18 cellular contexts compared by ENCODE assay signal in the genomic region with DNA sequence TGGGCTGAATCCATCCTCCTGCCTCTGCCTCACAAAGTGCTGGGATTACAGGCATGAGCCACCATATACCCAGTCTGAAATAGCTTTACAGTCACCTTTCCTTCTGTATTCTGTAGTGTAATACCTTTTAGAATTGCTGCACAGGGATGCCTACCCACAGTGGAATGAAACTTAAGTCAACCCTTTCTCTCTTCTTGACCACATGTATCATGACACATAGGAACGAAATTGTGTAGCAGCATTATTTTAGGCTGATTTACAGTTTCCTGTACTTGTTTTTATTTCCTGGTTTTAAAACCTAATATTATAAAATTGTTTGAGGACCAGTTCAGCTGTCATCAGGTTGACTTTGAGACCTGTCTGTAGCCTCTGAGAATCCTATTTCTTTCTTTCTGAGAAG.
DNase-seq lines count a peak whose midpoint lies in the region; ATAC-seq, FAIRE-seq and TF ChIP-seq lines count a peak whose summit lies in the region.
"Had no signal": no experiment of that assay in that cellular context is flagged by ENCODE, and none has a peak within 500 bp of the region (broad histone marks: within the 10 kb centered on the region; RNA-seq: fewer than 3 reads in every experiment).

No MANE protein-coding gene starts in this region.

- H3K27me3 ChIP-seq in Caco-2 (replicated peaks; ENCODE audit: control insufficient read depth, insufficient read depth, low read length): no peaks in the 10 kb centered on the region
- H3K27me3 ChIP-seq in K562 (ENCODE audit: control insufficient read depth in 2 of 2, insufficient read depth in 2 of 2, low read length in 2 of 2): no peaks in the 10 kb centered on the region
- H3K27me3 ChIP-seq: BE2C, body of pancreas, left lung, thyroid gland had no signal

- FAIRE-seq in K562 (lab: Jason Lieb, UNC): no peak

- WGBS in K562 (ENCODE audit: insufficient coverage, low coverage, missing lambda C conversion rate): 39% methylated on average over 1 of the region's 1 CpG

- H3K4me1 Mint-ChIP-seq in Caco-2 (ENCODE audit: low read depth, unreplicated experiment): peaks cover 16% of the 10 kb centered on the region
- H3K4me1 Mint-ChIP-seq in CD14-positive monocyte: no peaks in the 10 kb centered on the region

- H3K79me2 ChIP-seq in K562 (ENCODE audit: control insufficient read depth, insufficient read depth, low read length): no peaks in the 10 kb centered on the region

- H3K4me1 ChIP-seq in Caco-2 (peaks cover 15% of the 10 kb centered on the region; the same call in 1 of the 2 replicates), K562 (replicated peaks in 1 of 2; ENCODE audit: control insufficient read depth in 2 of 2, insufficient read depth in 2 of 2, low read length in 2 of 2) (no peaks in the 10 kb centered on the region)
- H3K4me1 ChIP-seq: body of pancreas, left lung had no signal

- no peak overlapping the region for H3K27ac Mint-ChIP-seq in Caco-2 (ENCODE audit: unreplicated experiment)
- no peak overlapping the region for H3K27ac Mint-ChIP-seq in CD14-positive monocyte

- H3K9me3 ChIP-seq in Caco-2 (no peaks in the 10 kb centered on the region), K562 (replicated peaks; ENCODE audit: control insufficient read depth, insufficient read depth, low read depth, low read length) (no peaks in the 10 kb centered on the region)
- H3K9me3 ChIP-seq: BE2C, body of pancreas, left lung, thyroid gland had no signal

- no peaks in the 10 kb centered on the region for H3K27me3 Mint-ChIP-seq in Caco-2 (ENCODE audit: insufficient read depth, unreplicated experiment)
- no peaks in the 10 kb centered on the region for H3K27me3 Mint-ChIP-seq in CD14-positive monocyte (ENCODE audit: low read depth in 3 of 3)

- H3K9me3 Mint-ChIP-seq in Caco-2 (ENCODE audit: unreplicated experiment) (no peaks in the 10 kb centered on the region), CD14-positive monocyte (peaks cover 0 to 5% (median 0%) of the 10 kb centered on the region in 7 donors)

- CTCF ChIA-PET in Caco-2 (lab: Charles Lee) (interaction anchor here (0.7 kb wide), 1 partner anchor 94 kb away, joined by 7 read pairs; no protein-coding TSS in a partner anchor), K562 (lab: Yijun Ruan, JAX; ENCODE audit: low intra/inter-chr PET ratio) (interaction anchor here (0.6 kb wide), 1 partner anchor 17 kb away, joined by 3 read pairs; no protein-coding TSS in a partner anchor)

- ATAC-seq in K562 (no peak), GM21381 (IDR thresholded peaks at IDR 0.05; ENCODE audit: unreplicated experiment) (no peak)
- ATAC-seq: body of pancreas, left lung had no signal

- POLR2A ChIA-PET in Caco-2 (lab: Charles Lee): no interaction called here
- POLR2A ChIA-PET in K562 (lab: Yijun Ruan, JAX): interaction anchor here (2.2 to 2.3 kb wide), 2 partner anchors 9 to 23 kb away, joined by 6 to 9 read pairs; no protein-coding TSS in a partner anchor

- no peak overlapping the region for H3K9ac ChIP-seq in K562 (ENCODE audit: insufficient read depth in 1 of 2, low read depth in 2 of 2, low read length in 2 of 2)

- H3K27ac ChIP-seq in K562 (ENCODE audit: extremely low read depth, low read depth, low read length): no peak overlapping the region
- H3K27ac ChIP-seq: body of pancreas, left lung, skin epidermis had no signal

- H3K36me3 Mint-ChIP-seq in Caco-2 (ENCODE audit: insufficient read depth, unreplicated experiment): peaks cover 41% of the 10 kb centered on the region
- peaks cover 63 to 68% of the 10 kb centered on the region in 2 donors for H3K36me3 Mint-ChIP-seq in CD14-positive monocyte

- no peak overlapping the region for H3K4me2 ChIP-seq in K562 (ENCODE audit: insufficient read depth, low read length)

- no peaks in the 10 kb centered on the region for H3K9me1 ChIP-seq in K562 (ENCODE audit: control insufficient read depth, insufficient read depth, low read length)

- no peak overlapping the region for H3K4me3 Mint-ChIP-seq in Caco-2 (ENCODE audit: unreplicated experiment)
- no peak overlapping the region for H3K4me3 Mint-ChIP-seq in CD14-positive monocyte

- no peak overlapping the region for H3K4me3 ChIP-seq in Caco-2 (ENCODE audit: low read depth, low read length)
- H3K4me3 ChIP-seq in K562: no peak overlapping the region
- H3K4me3 ChIP-seq: body of pancreas, left lung, skin epidermis, thyroid gland had no signal

- TF ChIP-seq EP300 in K562 (IDR thresholded peaks at IDR 0.05; ENCODE audit: low read length): no peak

- no peak for TF ChIP-seq POLR2A in K562 (conservative IDR thresholded peaks at IDR 0.05)

- no peak for TF ChIP-seq RAD21 in K562 (CRISPR knock-in tag; conservative IDR thresholded peaks at IDR 0.05 in 1 of 2, IDR thresholded peaks at IDR 0.05 in 1 of 2)

- TF ChIP-seq CTCF in Caco-2 (IDR thresholded peaks at IDR 0.05; ENCODE audit: insufficient read depth in 1 of 2, low read depth in 1 of 2, low read length in 1 of 2, severe bottlenecking in 1 of 2, unreplicated experiment in 1 of 2) (no peak), K562 (IDR thresholded peaks at IDR 0.05 in 2 of 3, conservative IDR thresholded peaks at IDR 0.05 in 1 of 3; ENCODE audit: insufficient read depth in 2 of 3, low read depth in 1 of 3, low read length in 3 of 3) (no peak), CD14-positive monocyte (IDR thresholded peaks at IDR 0.05) (no peak)

- H3K36me3 ChIP-seq in Caco-2 (ENCODE audit: control insufficient read depth, insufficient read depth, low read length) (peaks cover 1% of the 10 kb centered on the region; the same call in 1 of the 2 replicates), K562 (ENCODE audit: control insufficient read depth, insufficient read depth, low read length) (peaks cover 11% of the 10 kb centered on the region; the same call in 2 of the 3 replicates)
- H3K36me3 ChIP-seq: thyroid gland had no signal

- no peak for DNase-seq in Caco-2
- DNase-seq in HT1080 (ENCODE audit: low read depth): peak; percentile 58
- no peak for DNase-seq in K562 (ENCODE audit: extremely low read depth in 1 of 4, low spot score in 3 of 4)
- DNase-seq in hepatic stellate cell (ENCODE audit: low spot score): peak; percentile 47
- no peak for DNase-seq in CD14-positive monocyte (ENCODE audit: low spot score)
- no peak for DNase-seq in activated CD8-positive, alpha-beta memory T cell treated with anti-CD3 and anti-CD28 coated beads, Interleukin-2, amount 50 U/mL, for 48 hours
- DNase-seq in DMS53 (lab: John Stamatoyannopoulos, UW): no peak
- DNase-seq: activated gamma-delta T cell treated with Interleukin-2 at 50 U/mL for 16 hours; BE2C; body of pancreas; effector CD4-positive, alpha-beta T cell; foreskin melanocyte; left lung; NCI-H146; NCI-H345; thyroid gland had no signal

- intact Hi-C loops in Caco-2 (cut with micrococcal nuclease; ENCODE audit: unreplicated experiment) (loop anchor here (10.0 kb wide), 1 partner anchor 82 kb away; no protein-coding TSS in a partner anchor), K562 (cut with micrococcal nuclease) (no loop called here), CD14-positive monocyte (cut with micrococcal nuclease) (no loop called here)

- peaks cover 2% of the 10 kb centered on the region; the same call in 1 of the 2 replicates for H4K20me1 ChIP-seq in K562 (replicated peaks; ENCODE audit: control insufficient read depth, insufficient read depth, low read length)

- BruUV-seq in Caco-2 (replicated peaks; lab: Mats Ljungman, UMichigan): TSS peak; percentile 19
- TSS peak; percentile 25 for BruUV-seq in K562 (replicated peaks; lab: Mats Ljungman, UMichigan)

- no peak overlapping the region for H2AFZ ChIP-seq in K562 (ENCODE audit: low read depth, low read length)

- in situ Hi-C loops in K562 (cut with MboI): no loop called here

TF ChIP-seq in K562, 482 proteins besides CTCF, POLR2A, EP300 and RAD21:
- TF ChIP-seq SAFB (IDR thresholded peaks at IDR 0.05; ENCODE audit: borderline replicate concordance, low read depth, low read length) (no peak), ZNF263 (CRISPR knock-in tag; IDR thresholded peaks at IDR 0.05; ENCODE audit: borderline replicate concordance) (no peak), THRB (CRISPR knock-in tag; conservative IDR thresholded peaks at IDR 0.05) (no peak), KLF16 (IDR thresholded peaks at IDR 0.05) (no peak), MCM3 (IDR thresholded peaks at IDR 0.05) (no peak), PHF8 (IDR thresholded peaks at IDR 0.05; ENCODE audit: borderline replicate concordance, low read length) (no peak)
- TF ChIP-seq, protein P1, sequence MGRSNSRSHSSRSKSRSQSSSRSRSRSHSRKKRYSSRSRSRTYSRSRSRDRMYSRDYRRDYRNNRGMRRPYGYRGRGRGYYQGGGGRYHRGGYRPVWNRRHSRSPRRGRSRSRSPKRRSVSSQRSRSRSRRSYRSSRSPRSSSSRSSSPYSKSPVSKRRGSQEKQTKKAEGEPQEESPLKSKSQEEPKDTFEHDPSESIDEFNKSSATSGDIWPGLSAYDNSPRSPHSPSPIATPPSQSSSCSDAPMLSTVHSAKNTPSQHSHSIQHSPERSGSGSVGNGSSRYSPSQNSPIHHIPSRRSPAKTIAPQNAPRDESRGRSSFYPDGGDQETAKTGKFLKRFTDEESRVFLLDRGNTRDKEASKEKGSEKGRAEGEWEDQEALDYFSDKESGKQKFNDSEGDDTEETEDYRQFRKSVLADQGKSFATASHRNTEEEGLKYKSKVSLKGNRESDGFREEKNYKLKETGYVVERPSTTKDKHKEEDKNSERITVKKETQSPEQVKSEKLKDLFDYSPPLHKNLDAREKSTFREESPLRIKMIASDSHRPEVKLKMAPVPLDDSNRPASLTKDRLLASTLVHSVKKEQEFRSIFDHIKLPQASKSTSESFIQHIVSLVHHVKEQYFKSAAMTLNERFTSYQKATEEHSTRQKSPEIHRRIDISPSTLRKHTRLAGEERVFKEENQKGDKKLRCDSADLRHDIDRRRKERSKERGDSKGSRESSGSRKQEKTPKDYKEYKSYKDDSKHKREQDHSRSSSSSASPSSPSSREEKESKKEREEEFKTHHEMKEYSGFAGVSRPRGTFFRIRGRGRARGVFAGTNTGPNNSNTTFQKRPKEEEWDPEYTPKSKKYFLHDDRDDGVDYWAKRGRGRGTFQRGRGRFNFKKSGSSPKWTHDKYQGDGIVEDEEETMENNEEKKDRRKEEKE (IDR thresholded peaks at IDR 0.05; ENCODE audit: borderline replicate concordance in 1 of 2, control insufficient read depth in 1 of 2, low read depth in 2 of 2, low read length in 1 of 2): no peak

Comparison
In these comparisons a context has a peak if more than half of its experiments do, and no peak if none do; other contexts are left out.
1. DNase-seq: peak in HT1080 (single experiment) and hepatic stellate cell (single experiment); none in Caco-2 (0 of 2), K562 (0 of 4), CD14-positive monocyte (single experiment), activated CD8-positive, alpha-beta memory T cell treated with anti-CD3 and anti-CD28 coated beads, Interleukin-2, amount 50 U/mL, for 48 hours (single experiment) and DMS53 (single experiment).